Comparison of ENCODE assay signal across 15 cellular contexts in the genomic region with DNA sequence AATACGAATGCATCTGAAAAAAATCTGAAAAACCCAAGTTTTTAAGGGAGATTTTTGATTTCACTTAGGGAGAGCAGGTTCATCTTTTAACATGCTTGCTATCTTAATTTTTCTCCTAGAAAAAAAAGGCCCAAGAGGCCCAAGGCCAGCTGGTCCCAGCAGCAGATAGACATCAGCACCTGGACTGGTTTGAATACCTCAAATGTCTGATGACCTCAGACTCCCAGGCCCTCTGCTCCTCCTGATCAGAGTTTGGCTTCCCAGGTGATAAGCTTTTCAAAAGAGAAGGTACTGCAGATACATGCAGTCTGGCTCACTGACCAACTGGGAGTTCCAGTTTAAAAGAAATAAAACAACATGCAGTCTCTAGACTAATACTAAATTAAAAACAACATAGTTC.
DNase-seq lines count a peak whose midpoint lies in the region; ATAC-seq lines count a peak whose summit lies in the region.
"Had no signal": no experiment of that assay in that cellular context is flagged by ENCODE, and none has a peak within 500 bp of the region (broad histone marks: within the 10 kb centered on the region; RNA-seq: fewer than 3 reads in every experiment).

No MANE protein-coding gene starts in this region.

- peaks cover 4 to 9% (median 7%) of the 10 kb centered on the region in 4 donors for H3K4me1 Mint-ChIP-seq in CD4-positive, CD25-positive, alpha-beta regulatory T cell

- H3K14ac ChIP-seq in trophoblast cell (ENCODE audit: low read length) = no peak overlapping the region

- no peaks in the 10 kb centered on the region for H3K9me2 ChIP-seq in Karpas-422 (replicated peaks; ENCODE audit: insufficient read depth, low read length)

- no peak overlapping the region for H3K4me3 ChIP-seq in CD4-positive, CD25-positive, alpha-beta regulatory T cell (ENCODE audit: low read depth, low read length)
- no peak overlapping the region for H3K4me3 ChIP-seq in Karpas-422 (ENCODE audit: low read length)
- H3K4me3 ChIP-seq in trophoblast cell (ENCODE audit: low read depth, low read length) = no peak overlapping the region
- H3K4me3 ChIP-seq: GM23338 had no signal

- H3K27ac Mint-ChIP-seq in CD4-positive, CD25-positive, alpha-beta regulatory T cell = peak overlapping the region in 2 of 3 donors; percentile 43 to 62
- H3K27ac Mint-ChIP-seq: CD8-positive, alpha-beta T cell; GM23338 had no signal

- no peak overlapping the region for H2BK12ac ChIP-seq in trophoblast cell (ENCODE audit: low read length)

- no peak overlapping the region for H3K9ac ChIP-seq in Karpas-422 (ENCODE audit: low read length)
- H3K9ac ChIP-seq in trophoblast cell (ENCODE audit: low read length) = no peak overlapping the region

- H3K79me1 ChIP-seq in trophoblast cell (ENCODE audit: low read length) = no peaks in the 10 kb centered on the region

- H3K27me3 Mint-ChIP-seq in CD4-positive, CD25-positive, alpha-beta regulatory T cell = no peaks in the 10 kb centered on the region

- H2AFZ ChIP-seq in Karpas-422 (ENCODE audit: low read length) (no peak overlapping the region), trophoblast cell (ENCODE audit: insufficient read depth, low read length, poor library complexity) (no peak overlapping the region)
- H2AFZ ChIP-seq: GM23338 had no signal

- no peak overlapping the region for H3K27ac ChIP-seq in CD4-positive, CD25-positive, alpha-beta regulatory T cell (ENCODE audit: insufficient read depth, low read length, poor library complexity, severe bottlenecking)
- peak overlapping the region; percentile 43; the same call in 1 of the 2 replicates for H3K27ac ChIP-seq in Karpas-422 (ENCODE audit: low read length)
- no peak overlapping the region for H3K27ac ChIP-seq in trophoblast cell (ENCODE audit: low read depth, low read length)

- no peaks in the 10 kb centered on the region for H3K4me1 ChIP-seq in CD4-positive, CD25-positive, alpha-beta regulatory T cell (ENCODE audit: control insufficient read depth, insufficient read depth, low read length, poor library complexity, severe bottlenecking)
- H3K4me1 ChIP-seq in Karpas-422 (ENCODE audit: low read length) = peaks cover 15% of the 10 kb centered on the region
- no peaks in the 10 kb centered on the region for H3K4me1 ChIP-seq in trophoblast cell (ENCODE audit: control insufficient read depth in 1 of 2, insufficient read depth in 2 of 2, low read length in 2 of 2)
- H3K4me1 ChIP-seq: Caco-2 had no signal

- H3K36me3 Mint-ChIP-seq in CD4-positive, CD25-positive, alpha-beta regulatory T cell = peaks cover 22% of the 10 kb centered on the region

- no peaks in the 10 kb centered on the region for H4K20me1 ChIP-seq in Karpas-422 (ENCODE audit: insufficient read depth, low read depth, low read length)

- no peak overlapping the region for H4K91ac ChIP-seq in trophoblast cell (ENCODE audit: low read depth, low read length)

- no CpG with 5 or more reads among the region's 1 CpG for WGBS in trophoblast cell (ENCODE audit: extremely low coverage, insufficient coverage, insufficient read length)

- no peaks in the 10 kb centered on the region for H3K9me3 ChIP-seq in CD4-positive, CD25-positive, alpha-beta regulatory T cell (ENCODE audit: control insufficient read depth in 2 of 2, low read length in 2 of 2)
- H3K9me3 ChIP-seq in Karpas-422 (ENCODE audit: low read length) (no peaks in the 10 kb centered on the region), trophoblast cell (ENCODE audit: insufficient read depth, low read depth, low read length) (no peaks in the 10 kb centered on the region)
- H3K9me3 ChIP-seq: Caco-2 had no signal

- no peak overlapping the region for H3K4me3 Mint-ChIP-seq in CD4-positive, CD25-positive, alpha-beta regulatory T cell
- H3K4me3 Mint-ChIP-seq: CD8-positive, alpha-beta T cell; GM23338; H9 had no signal

- H4K8ac ChIP-seq in trophoblast cell (ENCODE audit: low read depth, low read length) = no peak overlapping the region

- H3K27me3 ChIP-seq in CD4-positive, CD25-positive, alpha-beta regulatory T cell (ENCODE audit: control insufficient read depth, insufficient read depth, low read length) = no peaks in the 10 kb centered on the region
- H3K27me3 ChIP-seq in Karpas-422 (ENCODE audit: low read length) = no peaks in the 10 kb centered on the region
- no peaks in the 10 kb centered on the region for H3K27me3 ChIP-seq in trophoblast cell (ENCODE audit: insufficient read depth, low read length)

- no peak for DNase-seq in CD4-positive, CD25-positive, alpha-beta regulatory T cell
- DNase-seq in Karpas-422 = no peak
- DNase-seq in islet precursor cell = peak; percentile 77
- peak; percentile 80 to 89 for DNase-seq in trophoblast cell
- DNase-seq in activated effector memory CD4-positive, alpha-beta T cell treated with anti-CD3 and anti-CD28 coated beads, Interleukin-2, amount 50 U/mL, for 16 hours = no peak
- DNase-seq: C1 segment of cervical spinal cord; CD8-positive, alpha-beta T cell; DMS153; DMS79 treated with DMSO at 0.1 percent for 48 hours; GF-D8; H9 had no signal

- no peak overlapping the region for H2AK5ac ChIP-seq in trophoblast cell (ENCODE audit: low read length)

- H2BK120ac ChIP-seq in trophoblast cell (ENCODE audit: insufficient read depth, low read length, poor library complexity) = no peak overlapping the region

- H3K36me3 ChIP-seq in CD4-positive, CD25-positive, alpha-beta regulatory T cell (ENCODE audit: control insufficient read depth, insufficient read depth, low read length) = peaks cover 5% of the 10 kb centered on the region
- H3K36me3 ChIP-seq in Karpas-422 (ENCODE audit: insufficient read depth, low read length) (peaks cover 5% of the 10 kb centered on the region; the same call in 1 of the 2 replicates), trophoblast cell (ENCODE audit: control insufficient read depth in 1 of 2, insufficient read depth in 2 of 2, low read length in 2 of 2) (no peaks in the 10 kb centered on the region)

- ATAC-seq in CD4-positive, CD25-positive, alpha-beta regulatory T cell (ENCODE audit: low read depth in 2 of 2) = no peak
- ATAC-seq in GM19395 (IDR thresholded peaks at IDR 0.05; ENCODE audit: unreplicated experiment) = no peak
- ATAC-seq: CD8-positive, alpha-beta T cell; GM23338; HCT116 had no signal

- no peak overlapping the region for H3K18ac ChIP-seq in trophoblast cell (ENCODE audit: low read length)

- H3K23ac ChIP-seq in trophoblast cell (ENCODE audit: low read length) = no peak overlapping the region

- H3K4me2 ChIP-seq in Karpas-422 (ENCODE audit: low read depth, low read length, poor library complexity, severe bottlenecking) (no peak overlapping the region), trophoblast cell (ENCODE audit: low read length) (no peak overlapping the region)
- H3K4me2 ChIP-seq: GM23338 had no signal

- no peak overlapping the region for H3K4ac ChIP-seq in trophoblast cell (ENCODE audit: low read depth, low read length)

- H3K79me2 ChIP-seq in Karpas-422 (ENCODE audit: low read length) (no peaks in the 10 kb centered on the region), trophoblast cell (ENCODE audit: control insufficient read depth, insufficient read depth, low read length, poor library complexity) (no peaks in the 10 kb centered on the region)

- no peaks in the 10 kb centered on the region for H3K9me3 Mint-ChIP-seq in CD4-positive, CD25-positive, alpha-beta regulatory T cell
- H3K9me3 Mint-ChIP-seq: CD8-positive, alpha-beta T cell; GM23338; H9 had no signal

- H4K12ac ChIP-seq in trophoblast cell (ENCODE audit: low read depth, low read length) = no peak overlapping the region

- H2BK5ac ChIP-seq in trophoblast cell (ENCODE audit: low read depth, low read length, poor library complexity) = no peak overlapping the region

Comparison
In these comparisons a context has a peak if more than half of its experiments do, and no peak if none do; other contexts are left out.
1. DNase-seq: peak in islet precursor cell (single experiment) and trophoblast cell (2 of 2); none in CD4-positive, CD25-positive, alpha-beta regulatory T cell (0 of 3), Karpas-422 (single experiment) and activated effector memory CD4-positive, alpha-beta T cell treated with anti-CD3 and anti-CD28 coated beads, Interleukin-2, amount 50 U/mL, for 16 hours (single experiment).